In the genomic region with DNA sequence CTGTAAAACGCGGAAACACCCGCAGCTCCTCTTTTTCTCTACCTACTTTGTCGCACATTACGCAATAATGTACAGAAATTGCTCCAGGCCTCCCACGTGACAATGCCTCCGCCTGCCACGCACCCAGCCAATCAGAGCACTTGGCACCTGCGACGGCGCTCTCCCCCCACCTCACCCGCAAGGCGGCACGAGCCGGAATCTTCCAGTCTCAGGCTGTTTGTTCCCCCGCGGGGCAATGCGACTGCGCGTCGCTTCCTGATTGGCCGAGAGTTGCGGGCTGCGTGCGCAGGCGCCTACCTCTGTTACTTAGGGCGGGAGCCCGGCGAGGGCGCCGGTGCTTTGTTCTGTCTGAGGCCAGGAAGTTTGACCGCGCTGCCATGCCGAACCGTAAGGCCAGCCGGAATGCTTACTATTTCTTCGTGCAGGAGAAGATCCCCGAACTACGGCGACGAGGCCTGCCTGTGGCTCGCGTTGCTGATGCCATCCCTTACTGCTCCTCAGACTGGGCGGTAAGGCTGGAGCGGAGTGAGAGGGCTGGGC, we compare ENCODE assay signal across 15 cellular contexts. TPM values are rescaled to one million over a fixed set of nuclear protein-coding genes. Genes with fewer than 3 reads are reported as not detected.
DNase-seq lines count a peak whose midpoint lies in the region; ATAC-seq and TF ChIP-seq lines count a peak whose summit lies in the region.
"Had no signal": no experiment of that assay in that cellular context is flagged by ENCODE, and none has a peak within 500 bp of the region (broad histone marks: within the 10 kb centered on the region; RNA-seq: fewer than 3 reads in every experiment).

A gene (plus strand): TSS at position 305 of the 540 bp plus-strand sequence. CDS start 73 bp downstream, at position 378.

- no peak within 1 kb of the TSS for H3K27ac Mint-ChIP-seq in activated T-helper 1 cell treated with anti-CD3 and anti-CD28 coated beads, Interleukin-12 subunit alpha, Interleukin-12 subunit beta, Interleukin-2, Interleukin-4 antibody, amounts not matched to agents 30 ng/mL and 10 ng/mL and 1 ng/mL, durations not matched to agents 14 hours and 24 hours and 36 hours
- H3K27ac Mint-ChIP-seq: CD4-positive, alpha-beta memory T cell had no signal

- H3K36me3 ChIP-seq in H7 (replicated peaks; ENCODE audit: control insufficient read depth, insufficient read depth, low read length) (no peaks in the 10 kb centered on the region), esophagus squamous epithelium (no peaks in the 10 kb centered on the region), aorta (ENCODE audit: control insufficient read depth in 1 of 2, insufficient read depth in 2 of 2, low read length in 1 of 2) (no peaks in the 10 kb centered on the region)
- H3K36me3 ChIP-seq: BE2C, HAP-1 had no signal

- 92 to 93% methylated on average over 18 to 21 of the region's 45 CpGs for WGBS in esophagus squamous epithelium, 2 donors
- 89 to 90% methylated on average over 45 of the region's 45 CpGs for WGBS in aorta, 2 donors

- H3K27me3 Mint-ChIP-seq in activated T-helper 1 cell treated with anti-CD3 and anti-CD28 coated beads, Interleukin-12 subunit alpha, Interleukin-12 subunit beta, Interleukin-2, Interleukin-4 antibody, amounts not matched to agents 30 ng/mL and 10 ng/mL and 1 ng/mL, durations not matched to agents 14 hours and 24 hours and 36 hours (ENCODE audit: insufficient read depth), result peaks cover 55% of the 10 kb centered on the region

- no peaks in the 10 kb centered on the region for H3K4me1 Mint-ChIP-seq in activated T-helper 1 cell treated with anti-CD3 and anti-CD28 coated beads, Interleukin-12 subunit alpha, Interleukin-12 subunit beta, Interleukin-2, Interleukin-4 antibody, amounts not matched to agents 30 ng/mL and 10 ng/mL and 1 ng/mL, durations not matched to agents 14 hours and 24 hours and 36 hours (ENCODE audit: low read depth)
- H3K4me1 Mint-ChIP-seq: CD4-positive, alpha-beta memory T cell had no signal

- no peak for ATAC-seq in aorta (ENCODE audit: low FRiP score)

- H3K27ac ChIP-seq in 22Rv1 (0 out of 2 replicates have a peak within 1 kb of the TSS, but pooled peaks have one; percentile 14), esophagus squamous epithelium (no peak within 1 kb of the TSS), aorta (ENCODE audit: low read depth in 1 of 2, low read length in 2 of 2) (no peak within 1 kb of the TSS)
- H3K27ac ChIP-seq: C4-2B had no signal

- H3K27me3 ChIP-seq in H7 (ENCODE audit: control insufficient read depth, insufficient read depth, low read length) (no peaks in the 10 kb centered on the region; the same call in 1 of the 2 replicates), esophagus squamous epithelium (peaks cover 0 to 7% (median 0%) of the 10 kb centered on the region in 4 donors), aorta (ENCODE audit: control insufficient read depth in 1 of 2, insufficient read depth in 2 of 2, low read length in 1 of 2) (no peaks in the 10 kb centered on the region)

- H3K9me3 ChIP-seq in esophagus squamous epithelium, result no peaks in the 10 kb centered on the region
- H3K9me3 ChIP-seq in aorta (ENCODE audit: control insufficient read depth, low read length), result no peaks in the 10 kb centered on the region
- H3K9me3 ChIP-seq: BE2C, HAP-1 had no signal

- H3K4me1 ChIP-seq in esophagus squamous epithelium (no peaks in the 10 kb centered on the region), aorta (ENCODE audit: control insufficient read depth in 1 of 2, insufficient read depth in 2 of 2, low read length in 2 of 2) (no peaks in the 10 kb centered on the region)
- H3K4me1 ChIP-seq: BE2C, HAP-1 had no signal

- peak; percentile 30 for DNase-seq in H7
- DNase-seq in NCI-H510A treated with DMSO at 0.1 percent for 48 hours (lab: John Stamatoyannopoulos, UW), result peak; percentile 86
- DNase-seq in fibroblast of villous mesenchyme (ENCODE audit: low read depth), result peak; percentile 85
- no peak for DNase-seq in esophagus squamous epithelium (lab: John Stamatoyannopoulos, UW)
- DNase-seq in activated T-helper 1 cell treated with anti-CD3 and anti-CD28 coated beads, Interleukin-12 subunit alpha, Interleukin-12 subunit beta, Interleukin-2, Interleukin-4 antibody, amounts not matched to agents 30 ng/mL and 10 ng/mL and 1 ng/mL, durations not matched to agents 14 hours and 24 hours and 36 hours (ENCODE audit: low spot score), result no peak
- DNase-seq in aorta, result no peak
- no peak for DNase-seq in NOMO-1 (lab: John Stamatoyannopoulos, UW; ENCODE audit: unreplicated experiment in 2 of 2)
- DNase-seq: BE2C; CD4-positive, alpha-beta memory T cell; DMS79; KG1 had no signal

- H3K4me3 ChIP-seq in H7 (ENCODE audit: insufficient read depth, low read depth, low read length) (no peak within 1 kb of the TSS), fibroblast of villous mesenchyme (ENCODE audit: low read depth, low read length) (peak within 1 kb of the TSS; percentile 61), esophagus squamous epithelium (no peak within 1 kb of the TSS), aorta (ENCODE audit: low read length in 2 of 2) (no peak within 1 kb of the TSS)
- H3K4me3 ChIP-seq: HAP-1 had no signal

- no peaks in the 10 kb centered on the region for H3K9me3 Mint-ChIP-seq in activated T-helper 1 cell treated with anti-CD3 and anti-CD28 coated beads, Interleukin-12 subunit alpha, Interleukin-12 subunit beta, Interleukin-2, Interleukin-4 antibody, amounts not matched to agents 30 ng/mL and 10 ng/mL and 1 ng/mL, durations not matched to agents 14 hours and 24 hours and 36 hours

- H3K4me3 Mint-ChIP-seq in activated T-helper 1 cell treated with anti-CD3 and anti-CD28 coated beads, Interleukin-12 subunit alpha, Interleukin-12 subunit beta, Interleukin-2, Interleukin-4 antibody, amounts not matched to agents 30 ng/mL and 10 ng/mL and 1 ng/mL, durations not matched to agents 14 hours and 24 hours and 36 hours, result no peak within 1 kb of the TSS
- H3K4me3 Mint-ChIP-seq: CD4-positive, alpha-beta memory T cell had no signal

- H3K36me3 Mint-ChIP-seq in activated T-helper 1 cell treated with anti-CD3 and anti-CD28 coated beads, Interleukin-12 subunit alpha, Interleukin-12 subunit beta, Interleukin-2, Interleukin-4 antibody, amounts not matched to agents 30 ng/mL and 10 ng/mL and 1 ng/mL, durations not matched to agents 14 hours and 24 hours and 36 hours (ENCODE audit: low read depth), result no peaks in the 10 kb centered on the region
- H3K36me3 Mint-ChIP-seq: CD4-positive, alpha-beta memory T cell had no signal

- TF ChIP-seq POLR2A in esophagus squamous epithelium (IDR thresholded peaks at IDR 0.05), result no peak

- TF ChIP-seq CTCF in 22Rv1 (IDR thresholded peaks at IDR 0.05) (no peak), fibroblast of villous mesenchyme (IDR thresholded peaks at IDR 0.05; ENCODE audit: insufficient read depth, low read depth, low read length) (no peak), esophagus squamous epithelium (IDR thresholded peaks at IDR 0.05) (no peak)

- intact Hi-C loops in esophagus squamous epithelium (cut with DNase I) (no loop called here), aorta (cut with DNase I) (no loop called here)
- intact Hi-C loops in activated T-helper 1 cell treated with anti-CD3 and anti-CD28 coated beads, Interleukin-12 subunit alpha, Interleukin-12 subunit beta, Interleukin-2, Interleukin-4 antibody, amounts not matched to agents 30 ng/mL and 10 ng/mL and 1 ng/mL, durations not matched to agents 14 hours and 24 hours and 36 hours (cut with micrococcal nuclease), result no loop called here

RNA-seq across cellular contexts. Expression of the gene that starts here (rescaled TPM):
- not detected in 2 replicates for total RNA-seq in H7 (2014; rRNA removed; shearing (Covaris generic))
- total RNA-seq in fibroblast of villous mesenchyme, result 8.6 and 11.3 TPM in 2 replicates
- total RNA-seq in esophagus squamous epithelium, result not detected
- not detected in 2 replicates for total RNA-seq in activated T-helper 1 cell treated with anti-CD3 and anti-CD28 coated beads, Interleukin-12 subunit alpha, Interleukin-12 subunit beta, Interleukin-2, Interleukin-4 antibody, amounts not matched to agents 30 ng/mL and 10 ng/mL and 1 ng/mL, durations not matched to agents 14 hours and 24 hours and 36 hours
- not detected for total RNA-seq in aorta
- under 1 TPM in 1 of 2 donors, not detected in 1; 0.28 TPM for polyA plus RNA-seq in aorta
- total RNA-seq: CD4-positive, alpha-beta memory T cell had no signal
- polyA plus RNA-seq: AG04450; CD4-positive, alpha-beta memory T cell had no signal

Comparison
In these comparisons a context has a peak if more than half of its experiments do, and no peak if none do; other contexts are left out.
1. Peak in DNase-seq in H7; RNA of the gene not detected or under 1 TPM.
2. DNase-seq: peak in NCI-H510A treated with DMSO at 0.1 percent for 48 hours (single experiment) and fibroblast of villous mesenchyme (single experiment); none in esophagus squamous epithelium (single experiment), activated T-helper 1 cell treated with anti-CD3 and anti-CD28 coated beads, Interleukin-12 subunit alpha, Interleukin-12 subunit beta, Interleukin-2, Interleukin-4 antibody, amounts not matched to agents 30 ng/mL and 10 ng/mL and 1 ng/mL, durations not matched to agents 14 hours and 24 hours and 36 hours (single experiment), aorta (0 of 2) and NOMO-1 (0 of 2).